ENCODE assay signal across 8 cellular contexts in genomic region chr1:243483084-243483845, GRCh38.
DNase-seq lines count a peak whose midpoint lies in the region; ATAC-seq and TF ChIP-seq lines count a peak whose summit lies in the region.

No MANE protein-coding gene starts in this region.

- H3K4me1 Mint-ChIP-seq in activated T-cell treated with anti-CD3 and anti-CD28 coated beads, Interleukin-2, amount 50 U/mL, for 24 hours (ENCODE audit: low read depth) = peaks cover 24% of the 10 kb centered on the region

- H3K27ac ChIP-seq in heart left ventricle (no peak overlapping the region), testis (no peak overlapping the region)

- DNase-seq in GM13977 (ENCODE audit: low spot score) = no peak
- DNase-seq in activated T-cell treated with anti-CD3 and anti-CD28 coated beads, Interleukin-2, amount 50 U/mL, for 24 hours = peak; percentile 46
- no peak for DNase-seq in heart left ventricle
- DNase-seq in retinal pigment epithelial cell (ENCODE audit: low read depth) = no peak
- DNase-seq in testis = no peak

- no peaks in the 10 kb centered on the region for H3K36me3 Mint-ChIP-seq in activated T-cell treated with anti-CD3 and anti-CD28 coated beads, Interleukin-2, amount 50 U/mL, for 24 hours (ENCODE audit: low read depth)

- no peaks in the 10 kb centered on the region for H3K9me3 ChIP-seq in heart left ventricle
- no peaks in the 10 kb centered on the region for H3K9me3 ChIP-seq in testis

- TF ChIP-seq POLR2A in heart left ventricle (IDR thresholded peaks at IDR 0.05) (no peak), testis (IDR thresholded peaks at IDR 0.05) (no peak)

- H3K9me3 Mint-ChIP-seq in activated T-cell treated with anti-CD3 and anti-CD28 coated beads, Interleukin-2, amount 50 U/mL, for 24 hours = no peaks in the 10 kb centered on the region

- H3K4me3 Mint-ChIP-seq in activated T-cell treated with anti-CD3 and anti-CD28 coated beads, Interleukin-2, amount 50 U/mL, for 24 hours = peak overlapping the region; percentile 68

- H3K4me3 ChIP-seq in heart left ventricle (peak overlapping the region in 11 of 12 donors; percentile 18 to 56 (median 49)), retinal pigment epithelial cell (ENCODE audit: low read length) (peak overlapping the region; percentile 53), testis (peak overlapping the region in 1 of 2 donors; percentile 1)

- intact Hi-C loops in heart left ventricle (cut with DNase I) = loop anchor here in 1 of 10 donors (10.0 kb wide), 1 partner anchor 792 kb away; no protein-coding TSS in a partner anchor
- intact Hi-C loops in testis (cut with DNase I; ENCODE audit: low total_unique reads) = no loop called here

- H3K36me3 ChIP-seq in heart left ventricle = peaks cover 0 to 3% (median 0%) of the 10 kb centered on the region in 9 donors
- H3K36me3 ChIP-seq in testis (ENCODE audit: low read depth, missing control alignments) = no peaks in the 10 kb centered on the region

- peak overlapping the region; percentile 57 for H3K27ac Mint-ChIP-seq in activated T-cell treated with anti-CD3 and anti-CD28 coated beads, Interleukin-2, amount 50 U/mL, for 24 hours

- in situ Hi-C loops in GM13977 (cut with MboI; ENCODE audit: low pct_unique_long_range_greater_than_20kb, low sequenced_read_pairs, unreplicated experiment) = no loop called here

- TF ChIP-seq CTCF in GM13977 (IDR thresholded peaks at IDR 0.05; ENCODE audit: extremely low read depth, insufficient read depth, missing control alignments) (peak; percentile 31), heart left ventricle (IDR thresholded peaks at IDR 0.05) (peak in 6 of 12 donors; percentile 7 to 32 (median 23)), retinal pigment epithelial cell (conservative IDR thresholded peaks at IDR 0.05; ENCODE audit: low read depth, low read length) (peak; percentile 57), testis (IDR thresholded peaks at IDR 0.05) (no peak)

- no peaks in the 10 kb centered on the region for H3K27me3 ChIP-seq in heart left ventricle
- H3K27me3 ChIP-seq in testis = no peaks in the 10 kb centered on the region

- peaks cover 0 to 22% (median 13%) of the 10 kb centered on the region in 12 donors for H3K4me1 ChIP-seq in heart left ventricle
- peaks cover 6% of the 10 kb centered on the region for H3K4me1 ChIP-seq in testis

- WGBS in heart left ventricle, 4 donors = 12 to 37% (median 18%) methylated on average over 24 to 62 of the region's 62 CpGs
- WGBS in testis, 2 donors = 34 to 41% methylated on average over 25 to 39 of the region's 62 CpGs

- H3K27me3 Mint-ChIP-seq in activated T-cell treated with anti-CD3 and anti-CD28 coated beads, Interleukin-2, amount 50 U/mL, for 24 hours = no peaks in the 10 kb centered on the region

- ATAC-seq in heart left ventricle (peak in 3 of 4 donors; percentile 41 to 67 (median 54)), GM18498 (IDR thresholded peaks at IDR 0.05; ENCODE audit: unreplicated experiment) (no peak), GM21447 (IDR thresholded peaks at IDR 0.05; ENCODE audit: unreplicated experiment) (no peak), GM19328 (IDR thresholded peaks at IDR 0.05; ENCODE audit: unreplicated experiment) (no peak)

Comparison
In these comparisons a context has a peak if more than half of its experiments do, and no peak if none do; other contexts are left out.
1. CTCF ChIP-seq: peak in GM13977 (single experiment) and retinal pigment epithelial cell (single experiment); none in testis (0 of 3).
2. ATAC-seq: peak in heart left ventricle (3 of 4); none in GM18498 (single experiment), GM21447 (single experiment) and GM19328 (single experiment).